Comparison of ENCODE assay signal across 9 cellular contexts in the genomic region with DNA sequence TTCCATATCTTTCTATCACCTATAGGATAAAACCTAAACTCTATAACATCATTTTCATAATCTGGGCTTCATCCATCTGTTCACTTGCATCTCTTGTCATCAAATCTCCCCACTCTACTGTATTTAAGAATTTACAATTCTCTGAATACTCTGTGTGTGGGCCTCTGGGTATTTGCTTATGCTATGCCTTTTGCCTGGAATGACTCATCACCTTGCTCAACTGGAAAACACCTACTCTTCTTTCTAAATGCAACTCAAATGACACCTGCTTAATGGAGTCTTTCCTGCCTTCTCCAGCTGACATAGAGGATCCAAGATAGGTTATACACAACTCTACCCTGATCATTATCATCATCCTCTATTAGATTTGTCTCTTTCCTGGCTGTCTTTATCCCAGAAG.
DNase-seq lines count a peak whose midpoint lies in the region; ATAC-seq and TF ChIP-seq lines count a peak whose summit lies in the region.
"Had no signal": no experiment of that assay in that cellular context is flagged by ENCODE, and none has a peak within 500 bp of the region (broad histone marks: within the 10 kb centered on the region; RNA-seq: fewer than 3 reads in every experiment).

No MANE protein-coding gene starts in this region.

- POLR2A ChIA-PET in AG04450 (lab: Yijun Ruan, JAX): no interaction called here
- POLR2A ChIA-PET in activated CD4-positive, alpha-beta memory T cell treated with anti-CD3 and anti-CD28 coated beads for 36 hours (lab: Charles Lee): no interaction called here
- POLR2A ChIA-PET in activated CD4-positive, alpha-beta T cell treated with anti-CD3 and anti-CD28 coated beads, Interleukin-2, amount 10 ng/mL, durations not matched to agents 7 days and 5 days (lab: Charles Lee): no interaction called here

- DNase-seq in AG04450 (ENCODE audit: low read depth, low spot score) (peak; percentile 16), SK-N-DZ (ENCODE audit: low spot score) (peak; percentile 36), upper lobe of left lung (no peak)
- no peak for DNase-seq in activated T-cell treated with anti-CD3 and anti-CD28 coated beads, Interleukin-2, amount 50 U/mL, for 4 hours
- DNase-seq in activated CD4-positive, alpha-beta memory T cell treated with anti-CD3 and anti-CD28 coated beads for 36 hours: no peak
- no peak for DNase-seq in activated CD4-positive, alpha-beta T cell treated with anti-CD3 and anti-CD28 coated beads, Interleukin-2, amount 10 ng/mL, durations not matched to agents 7 days and 5 days
- DNase-seq: stimulated activated CD4-positive, alpha-beta T cell treated with anti-CD3 and anti-CD28 coated beads, Interleukin-15, amount 100 ng/mL, for 24 hours had no signal

- no peak overlapping the region for H3K27ac Mint-ChIP-seq in activated CD4-positive, alpha-beta memory T cell treated with anti-CD3 and anti-CD28 coated beads for 36 hours
- H3K27ac Mint-ChIP-seq in activated CD4-positive, alpha-beta T cell treated with anti-CD3 and anti-CD28 coated beads, Interleukin-2, amount 10 ng/mL, durations not matched to agents 7 days and 5 days: no peak overlapping the region

- H3K9me3 ChIP-seq in AG04450 (ENCODE audit: control insufficient read depth, insufficient read depth, low read length) (no peaks in the 10 kb centered on the region), upper lobe of left lung (no peaks in the 10 kb centered on the region)

- ATAC-seq in GM19351 (IDR thresholded peaks at IDR 0.05; ENCODE audit: unreplicated experiment): peak; percentile 94
- peak; percentile 95 for ATAC-seq in HG03060 (IDR thresholded peaks at IDR 0.05; ENCODE audit: low read depth, unreplicated experiment)
- ATAC-seq in upper lobe of left lung (ENCODE audit: low FRiP score in 2 of 2): no peak
- no peak for ATAC-seq in activated T-cell treated with anti-CD3 and anti-CD28 coated beads, Interleukin-2, amount 50 U/mL, for 4 hours

- H3K4me1 ChIP-seq in upper lobe of left lung: no peaks in the 10 kb centered on the region

- H3K4me3 Mint-ChIP-seq in activated T-cell treated with anti-CD3 and anti-CD28 coated beads, Interleukin-2, amount 50 U/mL, for 4 hours: no peak overlapping the region
- H3K4me3 Mint-ChIP-seq in activated CD4-positive, alpha-beta memory T cell treated with anti-CD3 and anti-CD28 coated beads for 36 hours: no peak overlapping the region
- no peak overlapping the region for H3K4me3 Mint-ChIP-seq in activated CD4-positive, alpha-beta T cell treated with anti-CD3 and anti-CD28 coated beads, Interleukin-2, amount 10 ng/mL, durations not matched to agents 7 days and 5 days

- H3K27me3 ChIP-seq in AG04450 (ENCODE audit: control insufficient read depth, insufficient read depth, low read length) (no peaks in the 10 kb centered on the region), upper lobe of left lung (no peaks in the 10 kb centered on the region)

- H3K36me3 ChIP-seq in upper lobe of left lung: no peaks in the 10 kb centered on the region

- no peak for TF ChIP-seq EP300 in upper lobe of left lung (IDR thresholded peaks at IDR 0.05)

- CTCF ChIA-PET in AG04450 (lab: Charles Lee): no interaction called here
- CTCF ChIA-PET in activated CD4-positive, alpha-beta memory T cell treated with anti-CD3 and anti-CD28 coated beads for 36 hours (lab: Charles Lee): no interaction called here
- CTCF ChIA-PET in activated CD4-positive, alpha-beta T cell treated with anti-CD3 and anti-CD28 coated beads, Interleukin-2, amount 10 ng/mL, durations not matched to agents 7 days and 5 days (lab: Charles Lee): no interaction called here

- no peak overlapping the region for H3K4me3 ChIP-seq in AG04450 (ENCODE audit: low read depth, low read length)
- H3K4me3 ChIP-seq in upper lobe of left lung: no peak overlapping the region

- no peak overlapping the region for H3K27ac ChIP-seq in AG04450 (ENCODE audit: low read depth, low read length)
- no peak overlapping the region for H3K27ac ChIP-seq in upper lobe of left lung

- H3K27me3 Mint-ChIP-seq in activated T-cell treated with anti-CD3 and anti-CD28 coated beads, Interleukin-2, amount 50 U/mL, for 4 hours (ENCODE audit: low read depth): no peaks in the 10 kb centered on the region
- H3K27me3 Mint-ChIP-seq in activated CD4-positive, alpha-beta memory T cell treated with anti-CD3 and anti-CD28 coated beads for 36 hours: no peaks in the 10 kb centered on the region
- no peaks in the 10 kb centered on the region for H3K27me3 Mint-ChIP-seq in activated CD4-positive, alpha-beta T cell treated with anti-CD3 and anti-CD28 coated beads, Interleukin-2, amount 10 ng/mL, durations not matched to agents 7 days and 5 days

- H3K36me3 Mint-ChIP-seq in activated T-cell treated with anti-CD3 and anti-CD28 coated beads, Interleukin-2, amount 50 U/mL, for 4 hours (ENCODE audit: insufficient read depth): no peaks in the 10 kb centered on the region
- no peaks in the 10 kb centered on the region for H3K36me3 Mint-ChIP-seq in activated CD4-positive, alpha-beta memory T cell treated with anti-CD3 and anti-CD28 coated beads for 36 hours
- no peaks in the 10 kb centered on the region for H3K36me3 Mint-ChIP-seq in activated CD4-positive, alpha-beta T cell treated with anti-CD3 and anti-CD28 coated beads, Interleukin-2, amount 10 ng/mL, durations not matched to agents 7 days and 5 days (ENCODE audit: low read depth)

- H3K9me3 Mint-ChIP-seq in activated T-cell treated with anti-CD3 and anti-CD28 coated beads, Interleukin-2, amount 50 U/mL, for 4 hours: peaks cover 9% of the 10 kb centered on the region
- H3K9me3 Mint-ChIP-seq in activated CD4-positive, alpha-beta memory T cell treated with anti-CD3 and anti-CD28 coated beads for 36 hours: peaks cover 19% of the 10 kb centered on the region
- no peaks in the 10 kb centered on the region for H3K9me3 Mint-ChIP-seq in activated CD4-positive, alpha-beta T cell treated with anti-CD3 and anti-CD28 coated beads, Interleukin-2, amount 10 ng/mL, durations not matched to agents 7 days and 5 days

- intact Hi-C loops in activated CD4-positive, alpha-beta memory T cell treated with anti-CD3 and anti-CD28 coated beads for 36 hours (cut with micrococcal nuclease): no loop called here

- TF ChIP-seq CTCF in AG04450 (IDR thresholded peaks at IDR 0.05; ENCODE audit: low read depth, low read length): no peak
- no peak for TF ChIP-seq CTCF in upper lobe of left lung (IDR thresholded peaks at IDR 0.05)

- TF ChIP-seq POLR2A in upper lobe of left lung (IDR thresholded peaks at IDR 0.05): no peak

- H3K4me1 Mint-ChIP-seq in activated T-cell treated with anti-CD3 and anti-CD28 coated beads, Interleukin-2, amount 50 U/mL, for 4 hours (ENCODE audit: low read depth): no peaks in the 10 kb centered on the region
- no peaks in the 10 kb centered on the region for H3K4me1 Mint-ChIP-seq in activated CD4-positive, alpha-beta memory T cell treated with anti-CD3 and anti-CD28 coated beads for 36 hours (ENCODE audit: low read depth)
- no peaks in the 10 kb centered on the region for H3K4me1 Mint-ChIP-seq in activated CD4-positive, alpha-beta T cell treated with anti-CD3 and anti-CD28 coated beads, Interleukin-2, amount 10 ng/mL, durations not matched to agents 7 days and 5 days

Comparison
In these comparisons a context has a peak if more than half of its experiments do, and no peak if none do; other contexts are left out.
1. DNase-seq: peak in AG04450 (single experiment) and SK-N-DZ (single experiment); none in upper lobe of left lung (0 of 2), activated T-cell treated with anti-CD3 and anti-CD28 coated beads, Interleukin-2, amount 50 U/mL, for 4 hours (single experiment), activated CD4-positive, alpha-beta memory T cell treated with anti-CD3 and anti-CD28 coated beads for 36 hours (single experiment) and activated CD4-positive, alpha-beta T cell treated with anti-CD3 and anti-CD28 coated beads, Interleukin-2, amount 10 ng/mL, durations not matched to agents 7 days and 5 days (single experiment).
2. ATAC-seq: peak in GM19351 (single experiment) and HG03060 (single experiment); none in upper lobe of left lung (0 of 2) and activated T-cell treated with anti-CD3 and anti-CD28 coated beads, Interleukin-2, amount 50 U/mL, for 4 hours (0 of 2).